ENCODE assay signal across 22 cellular contexts in the genomic region with DNA sequence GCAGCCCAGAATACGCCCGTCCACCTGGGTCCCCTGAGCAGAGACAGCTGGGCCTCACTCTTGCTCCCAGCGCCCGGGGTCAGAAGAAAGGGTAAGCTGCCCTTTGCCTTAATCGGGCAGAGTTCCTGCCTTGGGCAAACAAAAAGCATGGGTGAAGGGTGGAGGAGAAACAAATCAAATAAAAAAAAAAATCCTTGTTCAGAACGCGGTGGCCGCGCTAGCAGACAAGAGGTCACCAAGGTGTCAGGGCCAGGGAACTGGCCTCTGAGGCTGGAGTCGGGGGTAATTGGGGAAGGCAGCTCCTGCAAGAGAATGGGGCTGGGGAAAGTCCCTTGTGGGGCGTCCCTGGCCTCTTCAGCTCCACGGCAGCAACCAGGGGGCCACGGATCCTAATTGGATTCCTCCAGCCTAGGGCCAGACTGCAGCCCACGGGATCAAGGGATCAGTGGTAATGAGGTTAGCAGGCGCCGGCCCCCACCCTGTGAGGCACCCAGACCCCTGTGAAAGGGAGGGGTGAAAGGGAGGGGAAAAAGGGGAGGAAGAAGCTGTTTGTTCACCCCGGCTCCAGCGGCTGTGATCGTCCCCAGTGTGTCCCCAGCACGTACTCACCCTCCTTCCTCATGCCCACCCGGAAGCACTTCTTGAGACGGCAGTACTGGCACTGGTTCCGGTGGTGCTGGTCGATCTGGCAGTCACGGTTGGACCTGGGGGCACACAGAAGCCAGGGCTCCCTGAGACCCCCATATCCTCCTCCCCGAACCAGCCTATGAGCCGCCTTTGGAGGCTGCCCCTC. TPM values are rescaled to one million over a fixed set of nuclear protein-coding genes. Genes with fewer than 3 reads are reported as not detected.
DNase-seq lines count a peak whose midpoint lies in the region; ATAC-seq and TF ChIP-seq lines count a peak whose summit lies in the region.
"Had no signal": no experiment of that assay in that cellular context is flagged by ENCODE, and none has a peak within 500 bp of the region (broad histone marks: within the 10 kb centered on the region; RNA-seq: fewer than 3 reads in every experiment).

No MANE protein-coding gene starts in this region.

- H3K27ac ChIP-seq in endodermal cell (ENCODE audit: low read depth, low read length), result no peak overlapping the region
- H3K27ac ChIP-seq: neutrophil, SJCRH30, upper lobe of right lung had no signal

- no peak overlapping the region for H3K27ac Mint-ChIP-seq in endodermal cell
- no peak overlapping the region for H3K27ac Mint-ChIP-seq in neural crest cell (ENCODE audit: unreplicated experiment)
- H3K27ac Mint-ChIP-seq: activated CD4-positive, alpha-beta T cell treated with anti-CD3 and anti-CD28 coated beads, Interleukin-2, amount 10 ng/mL, durations not matched to agents 7 days and 5 days; activated naive CD8-positive, alpha-beta T cell treated with anti-CD3 and anti-CD28 coated beads, Interleukin-2, amount 10 ng/mL, durations not matched to agents 7 days and 5 days; effector memory CD8-positive, alpha-beta T cell; stimulated activated effector memory CD8-positive, alpha-beta T cell treated with anti-CD3 and anti-CD28 coated beads, Interleukin-12 subunit alpha, Interleukin-12 subunit beta, amount 100 ng/mL, for 72 hours had no signal

- H3K27me3 ChIP-seq in endodermal cell (ENCODE audit: control insufficient read depth, insufficient read depth, low read length, poor library complexity, severe bottlenecking), result no peaks in the 10 kb centered on the region
- H3K27me3 ChIP-seq: SJCRH30, upper lobe of right lung had no signal

- H3K4me3 ChIP-seq in endodermal cell (ENCODE audit: low read length), result no peak overlapping the region
- H3K4me3 ChIP-seq: SJCRH30, upper lobe of right lung had no signal

- H3K9me3 ChIP-seq in endodermal cell (ENCODE audit: control insufficient read depth, low read length), result no peaks in the 10 kb centered on the region
- H3K9me3 ChIP-seq: neutrophil, SJCRH30, upper lobe of right lung had no signal

- H3K9me3 Mint-ChIP-seq in endodermal cell (no peaks in the 10 kb centered on the region), neural crest cell (no peaks in the 10 kb centered on the region)
- H3K9me3 Mint-ChIP-seq: activated CD4-positive, alpha-beta T cell treated with anti-CD3 and anti-CD28 coated beads, Interleukin-2, amount 10 ng/mL, durations not matched to agents 7 days and 5 days; activated naive CD8-positive, alpha-beta T cell treated with anti-CD3 and anti-CD28 coated beads, Interleukin-2, amount 10 ng/mL, durations not matched to agents 7 days and 5 days; CD8-positive, alpha-beta memory T cell; effector memory CD8-positive, alpha-beta T cell; stimulated activated effector memory CD8-positive, alpha-beta T cell treated with anti-CD3 and anti-CD28 coated beads, Interleukin-12 subunit alpha, Interleukin-12 subunit beta, amount 100 ng/mL, for 72 hours had no signal

- H3K36me3 ChIP-seq in endodermal cell (ENCODE audit: control insufficient read depth, insufficient read depth, low read length), result peaks cover 30% of the 10 kb centered on the region
- H3K36me3 ChIP-seq: neutrophil had no signal

- H3K9ac ChIP-seq in endodermal cell (ENCODE audit: extremely low read depth, low read length, poor library complexity, severe bottlenecking), result no peak overlapping the region

- H3K27me3 Mint-ChIP-seq in endodermal cell (ENCODE audit: insufficient read depth), result no peaks in the 10 kb centered on the region
- H3K27me3 Mint-ChIP-seq in neural crest cell (ENCODE audit: low read depth), result peaks cover 3% of the 10 kb centered on the region
- H3K27me3 Mint-ChIP-seq: CD8-positive, alpha-beta memory T cell; effector memory CD8-positive, alpha-beta T cell had no signal

- H3K36me3 Mint-ChIP-seq in endodermal cell (ENCODE audit: low read depth) (peaks cover 18% of the 10 kb centered on the region), neural crest cell (ENCODE audit: low read depth) (peaks cover 3% of the 10 kb centered on the region)
- H3K36me3 Mint-ChIP-seq: activated naive CD8-positive, alpha-beta T cell treated with anti-CD3 and anti-CD28 coated beads, Interleukin-2, amount 10 ng/mL, durations not matched to agents 7 days and 5 days; CD8-positive, alpha-beta memory T cell; stimulated activated effector memory CD8-positive, alpha-beta T cell treated with anti-CD3 and anti-CD28 coated beads, Interleukin-12 subunit alpha, Interleukin-12 subunit beta, amount 100 ng/mL, for 72 hours had no signal

- no peak for ATAC-seq in HG03378 (IDR thresholded peaks at IDR 0.05; ENCODE audit: unreplicated experiment)
- ATAC-seq: effector memory CD8-positive, alpha-beta T cell; HCT116; stimulated activated effector memory CD8-positive, alpha-beta T cell treated with anti-CD3 and anti-CD28 coated beads, Interleukin-12 subunit alpha, Interleukin-12 subunit beta, amount 100 ng/mL, for 72 hours; upper lobe of right lung had no signal

- H3K4me1 ChIP-seq in endodermal cell (ENCODE audit: control insufficient read depth, insufficient read depth, low read length), result peaks cover 4% of the 10 kb centered on the region
- H3K4me1 ChIP-seq: SJCRH30 had no signal

- TF ChIP-seq CTCF in endodermal cell (conservative IDR thresholded peaks at IDR 0.05), result no peak
- no peak for TF ChIP-seq CTCF in neural crest cell (conservative IDR thresholded peaks at IDR 0.05)

- H3K4me3 Mint-ChIP-seq in endodermal cell (no peak overlapping the region), neural crest cell (peak overlapping the region; percentile 85)
- H3K4me3 Mint-ChIP-seq: activated CD4-positive, alpha-beta T cell treated with anti-CD3 and anti-CD28 coated beads, Interleukin-2, amount 10 ng/mL, durations not matched to agents 7 days and 5 days; activated naive CD8-positive, alpha-beta T cell treated with anti-CD3 and anti-CD28 coated beads, Interleukin-2, amount 10 ng/mL, durations not matched to agents 7 days and 5 days; effector memory CD8-positive, alpha-beta T cell; stimulated activated effector memory CD8-positive, alpha-beta T cell treated with anti-CD3 and anti-CD28 coated beads, Interleukin-12 subunit alpha, Interleukin-12 subunit beta, amount 100 ng/mL, for 72 hours had no signal

- H3K4me1 Mint-ChIP-seq in endodermal cell (peaks cover 20% of the 10 kb centered on the region), neural crest cell (peaks cover 33% of the 10 kb centered on the region)

- DNase-seq in 8988T, result peak; percentile 21
- DNase-seq in NCI-H82 (lab: John Stamatoyannopoulos, UW), result peak; percentile 100
- peak; percentile 40 for DNase-seq in endodermal cell
- DNase-seq in neural crest cell (ENCODE audit: low read depth, low spot score), result no peak
- no peak for DNase-seq in GF-D8 (lab: John Stamatoyannopoulos, UW)
- DNase-seq in activated CD8-positive, alpha-beta memory T cell treated with anti-CD3 and anti-CD28 coated beads, Interleukin-2, amount 50 U/mL, for 4 hours, result no peak
- DNase-seq in NCI-H526 treated with DMSO at 0.1 percent for 48 hours (lab: John Stamatoyannopoulos, UW), result no peak
- DNase-seq: ACHN; activated CD4-positive, alpha-beta T cell treated with anti-CD3 and anti-CD28 coated beads, Interleukin-2, amount 10 ng/mL, durations not matched to agents 7 days and 5 days; activated naive CD8-positive, alpha-beta T cell treated with anti-CD3 and anti-CD28 coated beads, Interleukin-2, amount 10 ng/mL, durations not matched to agents 7 days and 5 days; activated T-cell treated with anti-CD3 and anti-CD28 coated beads, Interleukin-2, amount 50 U/mL, for 1 hour; CD8-positive, alpha-beta memory T cell; effector memory CD8-positive, alpha-beta T cell; KG1; NCI-H1417; SJCRH30; T-helper 9 cell; upper lobe of right lung had no signal

- 88 to 94% methylated on average over 15 to 27 of the region's 27 CpGs for WGBS in endodermal cell (ENCODE audit: insufficient coverage in 1 of 2, insufficient read length in 1 of 2), 2 experiments

RNA-seq across cellular contexts. Expression of gene NR2F6, which starts 5.5 kb away (rescaled TPM):
- 100 to 1,000 TPM; 103 to 107 TPM for total RNA-seq in endodermal cell
- 59.2 TPM for polyA plus RNA-seq in endodermal cell (2013, experiment 1 of 2)
- polyA plus RNA-seq in endodermal cell (2013, experiment 2 of 2), result 54.2 TPM
- 52.8 and 57.6 TPM in 2 replicates for total RNA-seq in neural crest cell

RNA-seq across cellular contexts. Expression of gene OCEL1, which starts 14.2 kb away (rescaled TPM):
- total RNA-seq in endodermal cell (10 to 100 TPM; 23.1 to 29.1 TPM), neural crest cell (10.4 and 12.0 TPM in 2 replicates)
- polyA plus RNA-seq in endodermal cell (2013, experiment 1 of 2), result 16.5 TPM
- polyA plus RNA-seq in endodermal cell (2013, experiment 2 of 2), result 15.0 TPM

RNA-seq across cellular contexts. Expression of gene USHBP1, which starts 24.3 kb away (rescaled TPM):
- total RNA-seq in endodermal cell, result 1 to 10 TPM; 3.8 to 6.2 TPM
- polyA plus RNA-seq in endodermal cell (2013, experiment 1 of 2), result 1.2 TPM
- 1.2 TPM for polyA plus RNA-seq in endodermal cell (2013, experiment 2 of 2)
- total RNA-seq in neural crest cell, result 0.23 and 0.57 TPM in 2 replicates
- total RNA-seq: activated naive CD8-positive, alpha-beta T cell treated with anti-CD3 and anti-CD28 coated beads, Interleukin-2, amount 10 ng/mL, durations not matched to agents 7 days and 5 days had no signal
- polyA plus RNA-seq: CD8-positive, alpha-beta memory T cell had no signal

RNA-seq across cellular contexts. Expression of gene USE1, which starts 25.1 kb away (rescaled TPM):
- total RNA-seq in endodermal cell (10 to 100 TPM; 17.4 to 18.4 TPM), neural crest cell (15.7 and 17.6 TPM in 2 replicates)
- polyA plus RNA-seq in endodermal cell (2013, experiment 1 of 2), result 20.4 TPM
- polyA plus RNA-seq in endodermal cell (2013, experiment 2 of 2), result 16.8 TPM

RNA-seq across cellular contexts. Expression of gene BABAM1, which starts 27.0 kb away (rescaled TPM):
- 100 to 1,000 TPM; 136 to 151 TPM for total RNA-seq in endodermal cell
- 92.0 TPM for polyA plus RNA-seq in endodermal cell (2013, experiment 1 of 2)
- polyA plus RNA-seq in endodermal cell (2013, experiment 2 of 2), result 81.9 TPM
- total RNA-seq in neural crest cell, result 79.1 and 89.3 TPM in 2 replicates

Comparison
In these comparisons a context has a peak if more than half of its experiments do, and no peak if none do; other contexts are left out.
1. DNase-seq: peak in 8988T (single experiment), NCI-H82 (single experiment) and endodermal cell (single experiment); none in neural crest cell (single experiment), GF-D8 (single experiment), activated CD8-positive, alpha-beta memory T cell treated with anti-CD3 and anti-CD28 coated beads, Interleukin-2, amount 50 U/mL, for 4 hours (single experiment) and NCI-H526 treated with DMSO at 0.1 percent for 48 hours (single experiment).